ENCODE assay signal across 1 cellular context in the genomic region with DNA sequence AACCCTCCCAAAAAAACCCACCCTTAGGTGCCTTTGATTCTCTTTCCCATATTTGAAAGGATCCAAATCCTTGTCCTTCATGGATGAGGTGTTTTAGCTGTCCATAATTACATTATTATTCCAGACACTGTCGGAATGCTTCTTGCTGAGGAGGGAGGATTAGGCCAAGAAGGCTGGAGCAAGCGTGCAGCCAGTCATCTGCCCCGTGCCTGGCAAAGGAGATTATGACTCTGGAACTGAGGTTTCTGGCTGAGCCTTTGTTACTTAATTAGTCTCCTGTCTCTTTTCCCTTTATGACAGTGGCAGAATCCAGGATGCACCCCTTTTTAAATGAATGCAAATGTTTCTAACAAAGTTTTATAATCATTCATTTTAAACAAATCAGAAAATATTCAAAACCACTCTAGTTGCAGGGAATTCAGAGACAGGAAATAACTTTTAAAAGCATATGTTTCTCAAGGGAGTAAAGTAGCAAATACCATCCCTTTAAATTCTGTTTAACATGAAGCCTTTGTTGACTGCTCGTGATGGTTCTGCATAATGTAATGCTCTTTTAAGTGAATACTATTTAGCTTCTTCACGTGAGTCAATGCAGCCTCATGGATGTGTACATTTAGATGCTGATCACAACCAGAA.
TF ChIP-seq lines count a peak whose summit lies in the region.

No MANE protein-coding gene starts in this region.

TF ChIP-seq in GM23338, 12 proteins besides CTCF, POLR2A, EP300 and RAD21 (continued from another document):
- TF ChIP-seq, protein P1, sequence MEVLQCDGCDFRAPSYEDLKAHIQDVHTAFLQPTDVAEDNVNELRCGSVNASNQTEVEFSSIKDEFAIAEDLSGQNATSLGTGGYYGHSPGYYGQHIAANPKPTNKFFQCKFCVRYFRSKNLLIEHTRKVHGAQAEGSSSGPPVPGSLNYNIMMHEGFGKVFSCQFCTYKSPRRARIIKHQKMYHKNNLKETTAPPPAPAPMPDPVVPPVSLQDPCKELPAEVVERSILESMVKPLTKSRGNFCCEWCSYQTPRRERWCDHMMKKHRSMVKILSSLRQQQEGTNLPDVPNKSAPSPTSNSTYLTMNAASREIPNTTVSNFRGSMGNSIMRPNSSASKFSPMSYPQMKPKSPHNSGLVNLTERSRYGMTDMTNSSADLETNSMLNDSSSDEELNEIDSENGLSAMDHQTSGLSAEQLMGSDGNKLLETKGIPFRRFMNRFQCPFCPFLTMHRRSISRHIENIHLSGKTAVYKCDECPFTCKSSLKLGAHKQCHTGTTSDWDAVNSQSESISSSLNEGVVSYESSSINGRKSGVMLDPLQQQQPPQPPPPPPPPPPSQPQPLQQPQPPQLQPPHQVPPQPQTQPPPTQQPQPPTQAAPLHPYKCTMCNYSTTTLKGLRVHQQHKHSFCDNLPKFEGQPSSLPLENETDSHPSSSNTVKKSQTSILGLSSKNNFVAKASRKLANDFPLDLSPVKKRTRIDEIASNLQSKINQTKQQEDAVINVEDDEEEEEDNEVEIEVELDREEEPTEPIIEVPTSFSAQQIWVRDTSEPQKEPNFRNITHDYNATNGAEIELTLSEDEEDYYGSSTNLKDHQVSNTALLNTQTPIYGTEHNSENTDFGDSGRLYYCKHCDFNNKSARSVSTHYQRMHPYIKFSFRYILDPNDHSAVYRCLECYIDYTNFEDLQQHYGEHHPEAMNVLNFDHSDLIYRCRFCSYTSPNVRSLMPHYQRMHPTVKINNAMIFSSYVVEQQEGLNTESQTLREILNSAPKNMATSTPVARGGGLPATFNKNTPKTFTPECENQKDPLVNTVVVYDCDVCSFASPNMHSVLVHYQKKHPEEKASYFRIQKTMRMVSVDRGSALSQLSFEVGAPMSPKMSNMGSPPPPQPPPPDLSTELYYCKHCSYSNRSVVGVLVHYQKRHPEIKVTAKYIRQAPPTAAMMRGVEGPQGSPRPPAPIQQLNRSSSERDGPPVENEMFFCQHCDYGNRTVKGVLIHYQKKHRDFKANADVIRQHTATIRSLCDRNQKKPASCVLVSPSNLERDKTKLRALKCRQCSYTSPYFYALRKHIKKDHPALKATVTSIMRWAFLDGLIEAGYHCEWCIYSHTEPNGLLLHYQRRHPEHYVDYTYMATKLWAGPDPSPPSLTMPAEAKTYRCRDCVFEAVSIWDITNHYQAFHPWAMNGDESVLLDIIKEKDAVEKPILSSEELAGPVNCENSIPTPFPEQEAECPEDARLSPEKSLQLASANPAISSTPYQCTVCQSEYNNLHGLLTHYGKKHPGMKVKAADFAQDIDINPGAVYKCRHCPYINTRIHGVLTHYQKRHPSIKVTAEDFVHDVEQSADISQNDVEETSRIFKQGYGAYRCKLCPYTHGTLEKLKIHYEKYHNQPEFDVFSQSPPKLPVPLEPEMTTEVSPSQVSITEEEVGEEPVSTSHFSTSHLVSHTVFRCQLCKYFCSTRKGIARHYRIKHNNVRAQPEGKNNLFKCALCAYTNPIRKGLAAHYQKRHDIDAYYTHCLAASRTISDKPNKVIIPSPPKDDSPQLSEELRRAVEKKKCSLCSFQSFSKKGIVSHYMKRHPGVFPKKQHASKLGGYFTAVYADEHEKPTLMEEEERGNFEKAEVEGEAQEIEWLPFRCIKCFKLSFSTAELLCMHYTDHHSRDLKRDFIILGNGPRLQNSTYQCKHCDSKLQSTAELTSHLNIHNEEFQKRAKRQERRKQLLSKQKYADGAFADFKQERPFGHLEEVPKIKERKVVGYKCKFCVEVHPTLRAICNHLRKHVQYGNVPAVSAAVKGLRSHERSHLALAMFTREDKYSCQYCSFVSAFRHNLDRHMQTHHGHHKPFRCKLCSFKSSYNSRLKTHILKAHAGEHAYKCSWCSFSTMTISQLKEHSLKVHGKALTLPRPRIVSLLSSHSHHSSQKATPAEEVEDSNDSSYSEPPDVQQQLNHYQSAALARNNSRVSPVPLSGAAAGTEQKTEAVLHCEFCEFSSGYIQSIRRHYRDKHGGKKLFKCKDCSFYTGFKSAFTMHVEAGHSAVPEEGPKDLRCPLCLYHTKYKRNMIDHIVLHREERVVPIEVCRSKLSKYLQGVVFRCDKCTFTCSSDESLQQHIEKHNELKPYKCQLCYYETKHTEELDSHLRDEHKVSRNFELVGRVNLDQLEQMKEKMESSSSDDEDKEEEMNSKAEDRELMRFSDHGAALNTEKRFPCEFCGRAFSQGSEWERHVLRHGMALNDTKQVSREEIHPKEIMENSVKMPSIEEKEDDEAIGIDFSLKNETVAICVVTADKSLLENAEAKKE (CRISPR knock-in tag; IDR thresholded peaks at IDR 0.05), result no peak
- TF ChIP-seq REST (IDR thresholded peaks at IDR 0.05; ENCODE audit: unreplicated experiment) (no peak), POLR2AphosphoS5 (IDR thresholded peaks at IDR 0.05; ENCODE audit: low read depth) (no peak), ZNF114 (CRISPR knock-in tag; IDR thresholded peaks at IDR 0.05) (no peak)
